ENCODE assay signal across 18 cellular contexts in genomic region chr7:139131622-139132021, GRCh38. TPM values are rescaled to one million over a fixed set of nuclear protein-coding genes. Genes with fewer than 3 reads are reported as not detected.
DNase-seq lines count a peak whose midpoint lies in the region; ATAC-seq, FAIRE-seq and TF ChIP-seq lines count a peak whose summit lies in the region.
"Had no signal": no experiment of that assay in that cellular context is flagged by ENCODE, and none has a peak within 500 bp of the region (broad histone marks: within the 10 kb centered on the region; RNA-seq: fewer than 3 reads in every experiment).

No MANE protein-coding gene starts in this region.

- no TSS peak for BruUV-seq in HepG2 (replicated peaks; lab: Mats Ljungman, UMichigan)

- CTCF ChIA-PET in HepG2 (lab: Yijun Ruan, JAX; ENCODE audit: low intra/inter-chr PET ratio, low total read pairs): no interaction called here

- no peaks in the 10 kb centered on the region for H3K27me3 Mint-ChIP-seq in CD14-positive monocyte (ENCODE audit: low read depth in 3 of 3)
- H3K27me3 Mint-ChIP-seq in GM23338 (ENCODE audit: insufficient read depth, low read depth, poor library complexity): peaks cover 5% of the 10 kb centered on the region
- H3K27me3 Mint-ChIP-seq: activated naive CD8-positive, alpha-beta T cell treated with anti-CD3 and anti-CD28 coated beads for 36 hours had no signal

- H3K36me3 Mint-ChIP-seq in CD14-positive monocyte: no peaks in the 10 kb centered on the region
- no peaks in the 10 kb centered on the region for H3K36me3 Mint-ChIP-seq in GM23338 (ENCODE audit: low read depth)
- H3K36me3 Mint-ChIP-seq: activated naive CD8-positive, alpha-beta T cell treated with anti-CD3 and anti-CD28 coated beads for 36 hours had no signal

- H3K4me3 ChIP-seq in GM23338 (no peak overlapping the region), HepG2 (replicated peaks in 1 of 3; ENCODE audit: insufficient read depth in 1 of 3, low read depth in 2 of 3, low read length in 3 of 3) (no peak overlapping the region)
- H3K4me3 ChIP-seq: SJSA1 had no signal

- H4K20me1 ChIP-seq in GM23338 (replicated peaks; ENCODE audit: insufficient read depth) (no peaks in the 10 kb centered on the region), HepG2 (ENCODE audit: insufficient read depth, low read length) (no peaks in the 10 kb centered on the region)

- H3K4me3 Mint-ChIP-seq in CD14-positive monocyte: peak overlapping the region; percentile 42 to 73
- H3K4me3 Mint-ChIP-seq in GM23338: no peak overlapping the region
- H3K4me3 Mint-ChIP-seq: activated naive CD8-positive, alpha-beta T cell treated with anti-CD3 and anti-CD28 coated beads for 36 hours had no signal

- no peaks in the 10 kb centered on the region for H3F3A ChIP-seq in GM23338 (replicated peaks; ENCODE audit: low read depth)

- TF ChIP-seq CTCF in CD14-positive monocyte (IDR thresholded peaks at IDR 0.05) (no peak), GM23338 (conservative IDR thresholded peaks at IDR 0.05; ENCODE audit: low read depth in 2 of 2) (no peak), HepG2 (CRISPR knock-in tag; IDR thresholded peaks at IDR 0.05) (no peak)

- TF ChIP-seq EP300 in HepG2 (IDR thresholded peaks at IDR 0.05; ENCODE audit: low read depth in 2 of 2, low read length in 2 of 2) (no peak), HepG2 (CRISPR knock-in tag; IDR thresholded peaks at IDR 0.05; ENCODE audit: borderline replicate concordance) (no peak)

- H3K27me3 ChIP-seq in GM23338 (ENCODE audit: insufficient read depth) (no peaks in the 10 kb centered on the region), HepG2 (ENCODE audit: control insufficient read depth in 1 of 2, insufficient read depth in 2 of 2, low read length in 2 of 2) (no peaks in the 10 kb centered on the region; a peak in 2 of 5 replicates)

- peak overlapping the region; percentile 70 to 90 (median 87) for H3K27ac Mint-ChIP-seq in CD14-positive monocyte
- H3K27ac Mint-ChIP-seq in GM23338: no peak overlapping the region
- H3K27ac Mint-ChIP-seq: activated naive CD8-positive, alpha-beta T cell treated with anti-CD3 and anti-CD28 coated beads for 36 hours had no signal

- FAIRE-seq in HepG2 (lab: Jason Lieb, UNC): no peak
- FAIRE-seq: GM12892, GM19239 had no signal

- 50% methylated on average over 2 of the region's 2 CpGs for WGBS in HepG2 (ENCODE audit: low lambda C conversion rate)

- no peak for DNase-seq in CD14-positive monocyte (ENCODE audit: low spot score)
- no peak for DNase-seq in GM23338 (ENCODE audit: low spot score)
- DNase-seq in OCI-M1 (lab: John Stamatoyannopoulos, UW): peak; percentile 27
- DNase-seq in HepG2 (ENCODE audit: low spot score): no peak
- no peak for DNase-seq in NCI-H187 (lab: John Stamatoyannopoulos, UW)
- DNase-seq in KG1 (lab: John Stamatoyannopoulos, UW): no peak
- no peak for DNase-seq in stimulated activated CD8-positive, alpha-beta memory T cell treated with anti-CD3 and anti-CD28 coated beads, Interleukin-4, amount 100 ng/mL, for 48 hours
- no peak for DNase-seq in caudate nucleus (lab: John Stamatoyannopoulos, UW)
- DNase-seq: activated CD8-positive, alpha-beta memory T cell treated with anti-CD3 and anti-CD28 coated beads, Interleukin-2, amount 50 U/mL, for 48 hours; activated naive CD8-positive, alpha-beta T cell treated with anti-CD3 and anti-CD28 coated beads for 36 hours; central memory CD4-positive, alpha-beta T cell; DMS79; GOT3; islet precursor cell; NCI-H2081 treated with DMSO at 0.1 percent for 48 hours had no signal

- H3K4me2 ChIP-seq in GM23338 (no peak overlapping the region), HepG2 (ENCODE audit: low read depth, low read length) (0 out of 2 replicates have a peak overlapping the region, but pooled peaks have one; percentile 94)

- H3K9ac ChIP-seq in HepG2 (ENCODE audit: insufficient read depth, low read depth, low read length): no peak overlapping the region

- H3K79me2 ChIP-seq in GM23338 (replicated peaks; ENCODE audit: insufficient read depth) (no peaks in the 10 kb centered on the region), HepG2 (ENCODE audit: insufficient read depth, low read length) (no peaks in the 10 kb centered on the region)

- H3K27ac ChIP-seq in GM23338 (ENCODE audit: low read depth): no peak overlapping the region
- H3K27ac ChIP-seq in HepG2 (ENCODE audit: extremely low read length, insufficient read depth, low read length): no peak overlapping the region
- no peak overlapping the region for H3K27ac ChIP-seq in caudate nucleus (ENCODE audit: low read depth, low read length)
- H3K27ac ChIP-seq: SJSA1 had no signal

- intact Hi-C loops in CD14-positive monocyte (cut with micrococcal nuclease): loop anchor here (5.0 to 10.0 kb wide), 3 partner anchors 34 to 103 kb away; partner anchors contain the start of gene UBN2 (in 2 of the 2)
- intact Hi-C loops in HepG2 (cut with micrococcal nuclease; ENCODE audit: unreplicated experiment): loop anchor here (2.0 kb wide), 3 partner anchors 21 to 99 kb away; partner anchors contain the start of gene UBN2

- H2AFZ ChIP-seq in GM23338: peak overlapping the region; percentile 29; the same call in 1 of the 2 replicates
- no peak overlapping the region for H2AFZ ChIP-seq in HepG2 (ENCODE audit: low read length)

- no peaks in the 10 kb centered on the region for H3K9me2 ChIP-seq in GM23338 (ENCODE audit: insufficient read depth)

- H3K9me3 Mint-ChIP-seq in CD14-positive monocyte (peaks cover 0 to 2% (median 0%) of the 10 kb centered on the region in 7 donors), GM23338 (no peaks in the 10 kb centered on the region)

- in situ Hi-C loops in HepG2 (cut with HindIII; ENCODE audit: extremely low pct_ligation_motif_present, low pct_unique_long_range_greater_than_20kb): no loop called here

- no peak for TF ChIP-seq RAD21 in HepG2 (CRISPR knock-in tag; IDR thresholded peaks at IDR 0.05)

- H3K9me3 ChIP-seq in HepG2 (ENCODE audit: low read length): no peaks in the 10 kb centered on the region
- H3K9me3 ChIP-seq: SJSA1 had no signal

- H3K4me1 Mint-ChIP-seq in CD14-positive monocyte (peaks cover 46% of the 10 kb centered on the region), GM23338 (peaks cover 10% of the 10 kb centered on the region)

- H3K4me1 ChIP-seq in GM23338 (ENCODE audit: insufficient read depth): peaks cover 6% of the 10 kb centered on the region; the same call in 1 of the 2 replicates
- peaks cover 40% of the 10 kb centered on the region for H3K4me1 ChIP-seq in HepG2 (ENCODE audit: insufficient read depth, low read length)

- POLR2A ChIA-PET in HepG2 (lab: Yijun Ruan, JAX): no interaction called here

- no peak for TF ChIP-seq POLR2A in HepG2 (IDR thresholded peaks at IDR 0.05; ENCODE audit: insufficient read depth in 1 of 2, low read depth in 2 of 2, low read length in 2 of 2)

- H3K36me3 ChIP-seq in GM23338 (ENCODE audit: insufficient read depth) (no peaks in the 10 kb centered on the region), HepG2 (replicated peaks in 1 of 2; ENCODE audit: control insufficient read depth in 1 of 2, insufficient read depth in 2 of 2, low read length in 2 of 2) (no peaks in the 10 kb centered on the region)
- H3K36me3 ChIP-seq: SJSA1 had no signal

- ATAC-seq in GM23338 (no peak), HepG2 (no peak)

TF ChIP-seq in HepG2, 621 proteins besides CTCF, POLR2A, EP300 and RAD21:
- TF ChIP-seq CEBPG (CRISPR knock-in tag; IDR thresholded peaks at IDR 0.05): peak; percentile 33; the same call in 1 of the 2 replicates
- no peak for TF ChIP-seq THAP8 (CRISPR knock-in tag; IDR thresholded peaks at IDR 0.05; ENCODE audit: borderline replicate concordance)

RNA-seq across cellular contexts. Expression of gene ZC3HAV1, which starts 22.1 kb away (rescaled TPM):
- polyA plus RNA-seq in CD14-positive monocyte (10 to 100 TPM; 21.2 to 30.2 TPM), GM23338 (2016; fragmentation: Nextera tagmentation; extraction: Ambion mirVana) (23.4 and 24.8 TPM in 2 replicates), HepG2 (2011; rRNA removed) (12.7 and 13.7 TPM in 2 replicates)
- 56.8 and 59.8 TPM in 2 replicates for total RNA-seq in GM23338 (2014; rRNA removed; shearing (Covaris generic))
- total RNA-seq in HepG2 (2016; rRNA removed; fragmentation: Illumina TruSeq; extraction: Trizol): 23.7 and 33.5 TPM in 2 replicates
- total RNA-seq in HepG2 (2016; cell fraction: cytosol; rRNA removed; fragmentation: Illumina TruSeq; extraction: Trizol; ENCODE audit: low read depth): 3.5 and 4.3 TPM in 2 replicates
- 22.9 and 29.8 TPM in 2 replicates for total RNA-seq in HepG2 (2016; cell fraction: insoluble cytoplasmic fraction; rRNA removed; fragmentation: Illumina TruSeq; extraction: Trizol)
- total RNA-seq in HepG2 (2016; cell fraction: membrane; rRNA removed; fragmentation: Illumina TruSeq; extraction: Trizol): 9.5 and 10.0 TPM in 2 replicates
- total RNA-seq in HepG2 (2016; cell fraction: nucleus; rRNA removed; fragmentation: Illumina TruSeq; extraction: Trizol): 19.8 and 20.1 TPM in 2 replicates
- 6.8 and 12.0 TPM in 2 replicates for polyA plus RNA-seq in HepG2 (2011; cell fraction: cytosol; rRNA removed)
- polyA plus RNA-seq in HepG2 (2011; cell fraction: nucleus; rRNA removed): 5.7 and 7.7 TPM in 2 replicates
- 9.0 and 9.1 TPM in 2 replicates for polyA plus RNA-seq in HepG2 (2012)
- 0.80 and 0.85 TPM in 2 replicates for polyA plus RNA-seq in HepG2 (2016; cell fraction: cytosol; fragmentation: Illumina TruSeq; extraction: Trizol; ENCODE audit: low read depth)
- 25.7 and 27.7 TPM in 2 replicates for polyA plus RNA-seq in HepG2 (2016; cell fraction: insoluble cytoplasmic fraction; fragmentation: Illumina TruSeq; extraction: Trizol; ENCODE audit: low read depth)
- 2.5 and 2.7 TPM in 2 replicates for polyA plus RNA-seq in HepG2 (2016; cell fraction: membrane; fragmentation: Illumina TruSeq; extraction: Trizol; ENCODE audit: low read depth)
- 17.5 and 18.1 TPM in 2 replicates for polyA plus RNA-seq in HepG2 (2016; cell fraction: nucleus; fragmentation: Illumina TruSeq; extraction: Trizol; ENCODE audit: insufficient read depth, low read depth)
- 30.1 and 55.4 TPM in 2 replicates for polyA minus RNA-seq in HepG2 (2011; rRNA and poly(A)+ RNA removed; ENCODE audit: low replicate concordance)
- polyA minus RNA-seq in HepG2 (2011; cell fraction: cytosol; rRNA and poly(A)+ RNA removed): 18.6 and 25.6 TPM in 2 replicates
- 17.3 and 24.6 TPM in 2 replicates for polyA minus RNA-seq in HepG2 (2011; cell fraction: nucleus; rRNA and poly(A)+ RNA removed)
